In genomic region chr2:129760669-129761068, GRCh38 we compare ENCODE assay signal across 25 cellular contexts.
"Had no signal": no experiment of that assay in that cellular context is flagged by ENCODE, and none has a peak within 500 bp of the region (broad histone marks: within the 10 kb centered on the region; RNA-seq: fewer than 3 reads in every experiment).

No MANE protein-coding gene starts in this region.

- H3K4me3 ChIP-seq: esophagus muscularis mucosa, neural progenitor cell, right lobe of liver, SK-N-MC, stomach, thyroid gland, upper lobe of left lung had no signal

- ATAC-seq: activated CD4-positive, CD25-positive, alpha-beta regulatory T cell treated with anti-CD3 and anti-CD28 coated beads, Interleukin-2, amount 50 U/mL, for 24 hours; foreskin keratinocyte; naive thymus-derived CD4-positive, alpha-beta T cell; right lobe of liver; stimulated activated effector memory CD8-positive, alpha-beta T cell treated with anti-CD3 and anti-CD28 coated beads, Interleukin-12 subunit alpha, Interleukin-12 subunit beta, amount 100 ng/mL, for 72 hours had no signal

- H3K27ac ChIP-seq: brain microvascular endothelial cell, esophagus muscularis mucosa, foreskin keratinocyte, neural progenitor cell, right lobe of liver, SK-N-MC, stomach, thyroid gland, upper lobe of left lung, WERI-Rb-1 had no signal

- H3K9me3 ChIP-seq: esophagus muscularis mucosa, right lobe of liver, stomach, thyroid gland, upper lobe of left lung had no signal

- H3K4me1 ChIP-seq: foreskin keratinocyte, right lobe of liver had no signal

- H3K27me3 ChIP-seq: brain microvascular endothelial cell, foreskin keratinocyte, neural progenitor cell, right lobe of liver, thyroid gland, upper lobe of left lung had no signal

- H3K36me3 ChIP-seq: brain microvascular endothelial cell, esophagus muscularis mucosa, neural progenitor cell, right lobe of liver, stomach, thyroid gland, upper lobe of left lung, WERI-Rb-1 had no signal

- DNase-seq: activated CD4-positive, alpha-beta T cell treated with anti-CD3 and anti-CD28 coated beads for 48 hours; activated CD4-positive, alpha-beta T cell treated with anti-CD3 and anti-CD28 coated beads, Interleukin-2, amount 50 U/mL, for 48 hours; activated gamma-delta T cell; activated naive CD4-positive, alpha-beta T cell treated with anti-CD3 and anti-CD28 coated beads, Interleukin-2, amount 10 ng/mL, durations not matched to agents 7 days and 5 days; amniotic stem cell; brain microvascular endothelial cell; effector CD4-positive, alpha-beta T cell; foreskin keratinocyte; midbrain; naive thymus-derived CD4-positive, alpha-beta T cell; occipital lobe; right lobe of liver; stimulated activated CD4-positive, alpha-beta T cell treated with anti-CD3 and anti-CD28 coated beads, Interleukin-12 subunit alpha, Interleukin-12 subunit beta, amount 100 ng/mL, for 4 hours; stimulated activated CD4-positive, alpha-beta T cell treated with anti-CD3 and anti-CD28 coated beads, Interleukin-4, amount 100 ng/mL, for 1 hour; stomach; SW 1271; T-helper 9 cell; thyroid gland; WERI-Rb-1 had no signal
